In genomic region chr7:97013555-97013954, GRCh38 we compare ENCODE assay signal across 29 cellular contexts. TPM values are rescaled to one million over a fixed set of nuclear protein-coding genes. Genes with fewer than 3 reads are reported as not detected.
"Had no signal": no experiment of that assay in that cellular context is flagged by ENCODE, and none has a peak within 500 bp of the region (broad histone marks: within the 10 kb centered on the region; RNA-seq: fewer than 3 reads in every experiment).

No MANE protein-coding gene starts in this region.

- H3K36me3 Mint-ChIP-seq: activated naive CD8-positive, alpha-beta T cell had no signal

- H3K27ac ChIP-seq: ascending aorta, breast epithelium, KMS-11, SJCRH30, SK-N-MC had no signal

- H3K4me3 Mint-ChIP-seq: activated CD4-positive, alpha-beta memory T cell treated with anti-CD3 and anti-CD28 coated beads, Interleukin-2, amount 10 ng/mL, durations not matched to agents 7 days and 5 days; activated CD4-positive, alpha-beta T cell treated with anti-CD3 and anti-CD28 coated beads, Interleukin-2, amount 10 ng/mL, durations not matched to agents 24 days and 14 days; activated CD8-positive, alpha-beta memory T cell treated with anti-CD3 and anti-CD28 coated beads, Interleukin-2, amount 10 ng/mL, durations not matched to agents 7 days and 5 days; activated naive CD4-positive, alpha-beta T cell treated with anti-CD3 and anti-CD28 coated beads, Interleukin-2, amount 10 ng/mL, durations not matched to agents 7 days and 5 days; activated naive CD8-positive, alpha-beta T cell had no signal

- H3K9me3 Mint-ChIP-seq: activated CD4-positive, alpha-beta memory T cell treated with anti-CD3 and anti-CD28 coated beads, Interleukin-2, amount 10 ng/mL, durations not matched to agents 7 days and 5 days; activated naive CD4-positive, alpha-beta T cell treated with anti-CD3 and anti-CD28 coated beads, Interleukin-2, amount 10 ng/mL, durations not matched to agents 7 days and 5 days had no signal

- H3K4me1 Mint-ChIP-seq: activated CD4-positive, alpha-beta memory T cell treated with anti-CD3 and anti-CD28 coated beads, Interleukin-2, amount 10 ng/mL, durations not matched to agents 7 days and 5 days; activated CD4-positive, alpha-beta T cell treated with anti-CD3 and anti-CD28 coated beads, Interleukin-2, amount 10 ng/mL, durations not matched to agents 24 days and 14 days; activated CD8-positive, alpha-beta memory T cell treated with anti-CD3 and anti-CD28 coated beads, Interleukin-2, amount 10 ng/mL, durations not matched to agents 7 days and 5 days; activated naive CD4-positive, alpha-beta T cell treated with anti-CD3 and anti-CD28 coated beads, Interleukin-2, amount 10 ng/mL, durations not matched to agents 7 days and 5 days had no signal

- H3K27me3 ChIP-seq: SJCRH30 had no signal

- H3K4me3 ChIP-seq: ascending aorta, breast epithelium, SJCRH30, SK-N-MC had no signal

- H3K36me3 ChIP-seq: ascending aorta, breast epithelium, SJCRH30 had no signal

- H3K4me1 ChIP-seq: breast epithelium, SJCRH30 had no signal

- H3K9ac ChIP-seq: KMS-11 had no signal

- H3K4me2 ChIP-seq: KMS-11 had no signal

- H3K27ac Mint-ChIP-seq: activated CD4-positive, alpha-beta memory T cell treated with anti-CD3 and anti-CD28 coated beads, Interleukin-2, amount 10 ng/mL, durations not matched to agents 7 days and 5 days; activated CD4-positive, alpha-beta T cell treated with anti-CD3 and anti-CD28 coated beads, Interleukin-2, amount 10 ng/mL, durations not matched to agents 24 days and 14 days; activated CD8-positive, alpha-beta memory T cell treated with anti-CD3 and anti-CD28 coated beads, Interleukin-2, amount 10 ng/mL, durations not matched to agents 7 days and 5 days; activated naive CD4-positive, alpha-beta T cell treated with anti-CD3 and anti-CD28 coated beads, Interleukin-2, amount 10 ng/mL, durations not matched to agents 7 days and 5 days; activated naive CD8-positive, alpha-beta T cell had no signal

- H3K9me3 ChIP-seq: ascending aorta, breast epithelium, SJCRH30 had no signal

- DNase-seq: activated CD4-positive, alpha-beta memory T cell treated with anti-CD3 and anti-CD28 coated beads, Interleukin-2, amount 10 ng/mL, durations not matched to agents 7 days and 5 days; activated CD4-positive, alpha-beta T cell treated with anti-CD3 and anti-CD28 coated beads, Interleukin-2, amount 10 ng/mL, durations not matched to agents 24 days and 14 days; activated CD8-positive, alpha-beta memory T cell treated with anti-CD3 and anti-CD28 coated beads for 24 hours; activated CD8-positive, alpha-beta memory T cell treated with anti-CD3 and anti-CD28 coated beads, Interleukin-2, amount 10 ng/mL, durations not matched to agents 7 days and 5 days; activated CD8-positive, alpha-beta memory T cell treated with anti-CD3 and anti-CD28 coated beads, Interleukin-2, amount 50 U/mL, for 48 hours; activated effector memory CD4-positive, alpha-beta T cell treated with Interleukin-2 at 50 U/mL for 16 hours; activated naive CD4-positive, alpha-beta T cell treated with anti-CD3 and anti-CD28 coated beads, Interleukin-2, amount 10 ng/mL, durations not matched to agents 7 days and 5 days; activated T-cell treated with anti-CD3 and anti-CD28 coated beads, Interleukin-2, amount 50 U/mL, for 48 hours; amygdala; MM.1S; MV-4-11; NCI-H1092; NCI-H1694 treated with DMSO at 0.1 percent for 48 hours; NCI-H2029; NCI-H345; NCI-H524 treated with DMSO at 0.1 percent for 48 hours; SHP77; SJCRH30; T1000 had no signal

RNA-seq across cellular contexts. Expression of gene DLX6, which starts 8.2 kb away (rescaled TPM):
- total RNA-seq: activated CD4-positive, alpha-beta memory T cell treated with anti-CD3 and anti-CD28 coated beads, Interleukin-2, amount 10 ng/mL, durations not matched to agents 7 days and 5 days; activated CD4-positive, alpha-beta T cell treated with anti-CD3 and anti-CD28 coated beads, Interleukin-2, amount 10 ng/mL, durations not matched to agents 24 days and 14 days; activated CD8-positive, alpha-beta memory T cell treated with anti-CD3 and anti-CD28 coated beads, Interleukin-2, amount 10 ng/mL, durations not matched to agents 7 days and 5 days; ascending aorta; cardiac septum; T-helper 1 cell treated with Interleukin-12 subunit alpha and Interleukin-12 subunit beta and Interleukin-4 antibody, amounts not matched to agents 30 ng/mL and 1 ng/mL, for 36 hours; T-helper 2 cell treated with Interferon-gamma antibody and Interleukin-4, amounts not matched to agents 100 ng/mL and 5 ng/mL, for 36 hours had no signal

RNA-seq across cellular contexts. Expression of gene DLX5, which starts 11.1 kb away (rescaled TPM):
- total RNA-seq: activated CD4-positive, alpha-beta memory T cell treated with anti-CD3 and anti-CD28 coated beads, Interleukin-2, amount 10 ng/mL, durations not matched to agents 7 days and 5 days; activated CD4-positive, alpha-beta T cell treated with anti-CD3 and anti-CD28 coated beads, Interleukin-2, amount 10 ng/mL, durations not matched to agents 24 days and 14 days; activated CD8-positive, alpha-beta memory T cell treated with anti-CD3 and anti-CD28 coated beads, Interleukin-2, amount 10 ng/mL, durations not matched to agents 7 days and 5 days; ascending aorta; breast epithelium; LHCN-M2; NCI-H460; SJCRH30; T-helper 1 cell treated with Interleukin-12 subunit alpha and Interleukin-12 subunit beta and Interleukin-4 antibody, amounts not matched to agents 30 ng/mL and 1 ng/mL, for 36 hours; T-helper 2 cell treated with Interferon-gamma antibody and Interleukin-4, amounts not matched to agents 100 ng/mL and 5 ng/mL, for 36 hours had no signal
